ENCODE assay signal across 1 cellular context in the genomic region with DNA sequence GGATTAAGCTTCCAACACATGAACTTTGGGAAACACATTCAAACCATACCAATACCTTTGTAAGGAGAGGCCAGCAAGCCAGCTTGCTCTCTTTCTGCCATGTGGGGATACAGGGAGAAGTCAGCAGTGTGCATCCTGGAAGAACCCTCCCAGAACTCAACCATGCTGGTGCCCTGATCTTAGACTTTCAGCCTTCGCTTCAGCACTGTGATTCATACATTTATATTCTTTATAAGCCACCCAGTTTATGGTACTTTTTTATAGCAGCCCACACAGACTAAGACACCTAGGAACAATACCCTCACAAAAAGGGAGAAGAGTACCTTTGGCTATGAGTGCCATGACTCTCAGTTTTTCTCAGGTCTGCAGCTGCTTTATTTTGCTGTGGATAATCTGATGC.
TF ChIP-seq lines count a peak whose summit lies in the region.

No MANE protein-coding gene starts in this region.

TF ChIP-seq in SK-N-SH, 30 proteins besides CTCF, POLR2A, EP300 and RAD21 (continued from another document):
- TF ChIP-seq ZBTB33 (IDR thresholded peaks at IDR 0.05; ENCODE audit: borderline replicate concordance, low read depth), result no peak
